Comparison of ENCODE assay signal across 10 cellular contexts in the genomic region with DNA sequence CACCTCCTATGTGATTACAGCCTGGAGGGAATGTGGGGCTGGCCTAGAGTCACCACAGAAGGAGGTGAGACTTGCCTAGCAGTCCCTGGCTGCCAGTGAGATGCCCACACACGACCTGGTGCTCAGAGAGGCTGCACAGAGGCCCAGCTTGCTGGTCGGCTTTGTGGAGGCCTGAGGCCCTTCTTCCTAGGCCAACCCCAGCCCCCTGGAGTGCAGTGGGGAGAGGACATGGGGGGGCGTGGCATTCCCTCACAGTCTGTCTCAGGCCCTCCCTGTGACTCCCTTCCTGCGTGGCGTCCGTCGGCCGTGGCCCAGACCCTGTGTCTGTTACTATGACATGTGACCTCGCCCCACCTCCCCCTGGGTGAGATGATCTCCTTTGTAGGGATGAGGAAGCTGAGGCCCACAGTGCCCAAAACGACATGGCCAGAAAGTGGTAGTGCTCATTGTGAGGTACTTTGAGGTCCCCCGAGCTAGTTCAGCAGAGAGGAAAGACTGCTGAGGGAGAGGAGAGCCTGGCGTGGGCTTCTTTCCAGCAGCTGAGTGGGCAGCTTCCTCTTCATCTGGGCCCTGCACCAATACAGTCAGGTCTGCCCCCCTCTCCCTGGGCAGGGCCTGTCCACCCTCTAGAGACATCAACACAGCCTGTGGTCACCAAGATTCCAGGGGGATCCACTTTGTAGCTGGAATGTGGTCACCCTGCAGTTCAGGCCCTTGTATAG. TPM values are rescaled to one million over a fixed set of nuclear protein-coding genes. Genes with fewer than 3 reads are reported as not detected.
DNase-seq lines count a peak whose midpoint lies in the region; ATAC-seq and TF ChIP-seq lines count a peak whose summit lies in the region.
"Had no signal": no experiment of that assay in that cellular context is flagged by ENCODE, and none has a peak within 500 bp of the region (broad histone marks: within the 10 kb centered on the region; RNA-seq: fewer than 3 reads in every experiment).

No MANE protein-coding gene starts in this region.

- H3K27ac ChIP-seq in upper lobe of left lung, result peak overlapping the region; percentile 52 to 83 (median 71)

- no peak for TF ChIP-seq POLR2A in upper lobe of left lung (IDR thresholded peaks at IDR 0.05)

- no peaks in the 10 kb centered on the region for H3K9me3 ChIP-seq in upper lobe of left lung

- H3K4me1 Mint-ChIP-seq in chondrocyte (ENCODE audit: low read depth), result peaks cover 85% of the 10 kb centered on the region
- H3K4me1 Mint-ChIP-seq: activated CD4-positive, alpha-beta memory T cell treated with anti-CD3 and anti-CD28 coated beads, Interleukin-2, amount 10 ng/mL, durations not matched to agents 7 days and 5 days; activated naive CD4-positive, alpha-beta T cell treated with anti-CD3 and anti-CD28 coated beads, Interleukin-2, amount 50 U/mL, for 24 hours had no signal

- no peak overlapping the region for H3K4me3 ChIP-seq in upper lobe of left lung

- H3K4me1 ChIP-seq in upper lobe of left lung, result peaks cover 66 to 79% (median 74%) of the 10 kb centered on the region in 4 donors

- no peaks in the 10 kb centered on the region for H3K27me3 Mint-ChIP-seq in chondrocyte (ENCODE audit: low read depth)

- H3K4me3 Mint-ChIP-seq in chondrocyte (ENCODE audit: unreplicated experiment), result no peak overlapping the region
- H3K4me3 Mint-ChIP-seq: activated CD4-positive, alpha-beta memory T cell treated with anti-CD3 and anti-CD28 coated beads, Interleukin-2, amount 10 ng/mL, durations not matched to agents 7 days and 5 days; activated naive CD4-positive, alpha-beta T cell treated with anti-CD3 and anti-CD28 coated beads, Interleukin-2, amount 50 U/mL, for 24 hours had no signal

- TF ChIP-seq EP300 in upper lobe of left lung (IDR thresholded peaks at IDR 0.05), result no peak

- no peaks in the 10 kb centered on the region for H3K9me3 Mint-ChIP-seq in chondrocyte (ENCODE audit: low read depth)
- H3K9me3 Mint-ChIP-seq: activated CD4-positive, alpha-beta memory T cell treated with anti-CD3 and anti-CD28 coated beads, Interleukin-2, amount 10 ng/mL, durations not matched to agents 7 days and 5 days; activated naive CD4-positive, alpha-beta T cell treated with anti-CD3 and anti-CD28 coated beads, Interleukin-2, amount 50 U/mL, for 24 hours had no signal

- H3K36me3 ChIP-seq in upper lobe of left lung, result no peaks in the 10 kb centered on the region

- H3K27ac Mint-ChIP-seq in chondrocyte (ENCODE audit: unreplicated experiment), result peak overlapping the region; percentile 85
- H3K27ac Mint-ChIP-seq: activated CD4-positive, alpha-beta memory T cell treated with anti-CD3 and anti-CD28 coated beads, Interleukin-2, amount 10 ng/mL, durations not matched to agents 7 days and 5 days; activated naive CD4-positive, alpha-beta T cell treated with anti-CD3 and anti-CD28 coated beads, Interleukin-2, amount 50 U/mL, for 24 hours had no signal

- no peaks in the 10 kb centered on the region for H3K36me3 Mint-ChIP-seq in chondrocyte (ENCODE audit: low read depth)
- H3K36me3 Mint-ChIP-seq: activated naive CD4-positive, alpha-beta T cell treated with anti-CD3 and anti-CD28 coated beads, Interleukin-2, amount 50 U/mL, for 24 hours had no signal

- DNase-seq in Kasumi-1 (lab: John Stamatoyannopoulos, UW) (peak; percentile 34 to 45), chondrocyte (ENCODE audit: low spot score) (peak; percentile 86), medulla oblongata (ENCODE audit: extremely low spot score) (peak; percentile 79), upper lobe of left lung (no peak), AML-193 (lab: John Stamatoyannopoulos, UW) (no peak), NCI-H146 treated with DMSO at 0.1 percent for 48 hours (lab: John Stamatoyannopoulos, UW; ENCODE audit: unreplicated experiment) (no peak)
- no peak for DNase-seq in central memory CD4-positive, alpha-beta T cell
- DNase-seq: activated CD4-positive, alpha-beta memory T cell treated with anti-CD3 and anti-CD28 coated beads, Interleukin-2, amount 10 ng/mL, durations not matched to agents 7 days and 5 days; hippocampal formation had no signal

- no peak for ATAC-seq in upper lobe of left lung (ENCODE audit: low FRiP score in 2 of 2)

- 28 to 37% methylated on average over 8 to 12 of the region's 12 CpGs for WGBS in upper lobe of left lung, 2 donors

- TF ChIP-seq CTCF in chondrocyte (IDR thresholded peaks at IDR 0.05), result no peak
- TF ChIP-seq CTCF in upper lobe of left lung (IDR thresholded peaks at IDR 0.05), result no peak

- H3K27me3 ChIP-seq in upper lobe of left lung, result no peaks in the 10 kb centered on the region

RNA-seq across cellular contexts. Expression of a gene that starts 29.7 kb away (rescaled TPM):
- total RNA-seq in chondrocyte (36.4 to 61.1 TPM (median 57.9 TPM) in 3 replicates), upper lobe of left lung (10 to 100 TPM in 4 of 6 donors, 1 to 10 TPM in 2; 8.4 to 27.7 (median 20.5) TPM)
- total RNA-seq: activated CD4-positive, alpha-beta memory T cell treated with anti-CD3 and anti-CD28 coated beads, Interleukin-2, amount 10 ng/mL, durations not matched to agents 7 days and 5 days had no signal

Comparison
In these comparisons a context has a peak if more than half of its experiments do, and no peak if none do; other contexts are left out.
1. DNase-seq: peak in Kasumi-1 (2 of 2), chondrocyte (single experiment) and medulla oblongata (single experiment); none in upper lobe of left lung (0 of 2), central memory CD4-positive, alpha-beta T cell (single experiment), AML-193 (0 of 2) and NCI-H146 treated with DMSO at 0.1 percent for 48 hours (single experiment).